Comparison of ENCODE assay signal across 8 cellular contexts in the genomic region with DNA sequence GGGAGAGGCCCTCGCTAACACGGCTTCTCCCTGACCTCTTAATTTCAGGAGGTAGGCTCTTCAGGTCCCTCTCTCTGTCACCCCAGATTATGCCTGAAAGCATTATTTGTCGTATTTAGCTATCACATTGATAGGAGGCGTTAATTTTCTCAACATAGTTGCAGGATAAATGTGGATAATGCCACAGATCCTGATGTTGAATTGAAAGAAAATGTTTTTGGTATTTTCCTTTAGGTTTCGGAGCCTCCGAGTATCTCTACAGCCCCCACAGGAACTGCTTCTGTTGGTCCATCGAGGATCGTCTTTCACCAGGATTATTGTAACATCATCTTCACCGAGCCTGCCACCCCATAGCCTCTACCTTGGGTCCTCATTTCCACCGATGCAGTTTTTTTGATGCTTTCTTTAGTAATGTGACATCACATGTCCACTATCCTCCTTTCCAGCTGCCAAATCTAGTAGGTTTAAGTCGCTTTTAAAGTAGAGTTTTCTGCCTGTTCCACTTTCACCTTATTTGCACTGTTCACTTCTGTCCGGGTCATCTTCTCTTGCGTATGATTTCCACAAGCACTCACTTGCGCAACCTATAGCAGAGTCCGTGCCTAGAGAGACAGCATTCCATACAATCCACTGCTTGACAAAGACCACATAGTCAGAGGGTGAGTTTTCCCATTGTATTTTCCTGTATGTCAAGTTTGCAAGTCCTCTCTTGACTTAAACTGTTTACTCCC. TPM values are rescaled to one million over a fixed set of nuclear protein-coding genes. Genes with fewer than 3 reads are reported as not detected.
DNase-seq lines count a peak whose midpoint lies in the region; ATAC-seq and FAIRE-seq lines count a peak whose summit lies in the region.

No MANE protein-coding gene starts in this region.

- FAIRE-seq in small intestine (lab: Jason Lieb, UNC), result no peak

- peak overlapping the region; percentile 81 for H3K4me3 ChIP-seq in iPS-20b (ENCODE audit: low read length)
- peak overlapping the region; percentile 60 to 63 for H3K4me3 ChIP-seq in small intestine (ENCODE audit: low read depth in 1 of 2, low read length in 2 of 2)

- H3K9me3 ChIP-seq in iPS-20b (ENCODE audit: insufficient read depth, low read depth, low read length) (no peaks in the 10 kb centered on the region), small intestine (ENCODE audit: control insufficient read depth, low read depth) (no peaks in the 10 kb centered on the region)

- H3K36me3 ChIP-seq in iPS-20b (ENCODE audit: insufficient read depth, low read depth, low read length) (peaks cover 4% of the 10 kb centered on the region; the same call in 1 of the 2 replicates), small intestine (ENCODE audit: control insufficient read depth in 2 of 2, insufficient read depth in 2 of 2, low read length in 2 of 2) (no peaks in the 10 kb centered on the region)

- WGBS in small intestine, 3 donors, result 11 to 27% (median 17%) methylated on average over 15 of the region's 15 CpGs

- H3K27ac ChIP-seq in angular gyrus (ENCODE audit: low read depth, low read length) (peak overlapping the region; percentile 62), iPS-20b (ENCODE audit: low read length) (no peak overlapping the region), small intestine (ENCODE audit: low read depth in 1 of 2, low read length in 1 of 2) (peak overlapping the region; percentile 70 to 93)

- peak overlapping the region; percentile 74 for H3K9ac ChIP-seq in iPS-20b (ENCODE audit: low read depth, low read length)

- peaks cover 38% of the 10 kb centered on the region for H3K27me3 ChIP-seq in iPS-20b (ENCODE audit: insufficient read depth, low read length)
- H3K27me3 ChIP-seq in small intestine (ENCODE audit: control insufficient read depth in 2 of 2, insufficient read depth in 2 of 2, low read length in 2 of 2), result no peaks in the 10 kb centered on the region

- ATAC-seq in HG03039 (IDR thresholded peaks at IDR 0.05; ENCODE audit: unreplicated experiment) (no peak), GM18858 (IDR thresholded peaks at IDR 0.05; ENCODE audit: unreplicated experiment) (no peak)

- peaks cover 17% of the 10 kb centered on the region for H3K4me1 ChIP-seq in iPS-20b (ENCODE audit: insufficient read depth, low read length)
- H3K4me1 ChIP-seq in small intestine (ENCODE audit: control insufficient read depth in 2 of 2, insufficient read depth in 1 of 2, low read depth in 1 of 2, low read length in 1 of 2), result no peaks in the 10 kb centered on the region

- DNase-seq in NCI-H1105 (lab: John Stamatoyannopoulos, UW) (peak; percentile 5), NCI-H1105 treated with DMSO at 0.1 percent for 48 hours (lab: John Stamatoyannopoulos, UW) (no peak), LoVo (ENCODE audit: low spot score) (peak; percentile 63), small intestine (peak; percentile 82)

RNA-seq across cellular contexts. Expression of a gene that starts 0.7 kb away (rescaled TPM):
- 1 to 10 TPM; 4.1 to 5.6 (median 5.3) TPM for polyA plus RNA-seq in small intestine

RNA-seq across cellular contexts. Expression of a gene that starts 55.0 kb away (rescaled TPM):
- 10 to 100 TPM; 11.2 to 75.1 (median 41.6) TPM for polyA plus RNA-seq in small intestine
